Comparison of ENCODE assay signal across 8 cellular contexts in genomic region chr10:72702868-72703581, GRCh38. TPM values are rescaled to one million over a fixed set of nuclear protein-coding genes. Genes with fewer than 3 reads are reported as not detected.
A peak's percentile ranks its signal among the peaks of the same experiment; 100 is the strongest.
DNase-seq lines count a peak whose midpoint lies in the region; ATAC-seq lines count a peak whose summit lies in the region.

No MANE protein-coding gene starts in this region.

- H3K27me3 Mint-ChIP-seq in activated naive CD4-positive, alpha-beta T cell treated with anti-CD3 and anti-CD28 coated beads for 36 hours (ENCODE audit: low read depth): no peaks in the 10 kb centered on the region

- no peaks in the 10 kb centered on the region for H3K9me3 Mint-ChIP-seq in activated naive CD4-positive, alpha-beta T cell treated with anti-CD3 and anti-CD28 coated beads for 36 hours

- no peak overlapping the region for H3K4me3 Mint-ChIP-seq in activated naive CD4-positive, alpha-beta T cell treated with anti-CD3 and anti-CD28 coated beads for 36 hours

- peaks cover 10% of the 10 kb centered on the region for H3K4me1 Mint-ChIP-seq in activated naive CD4-positive, alpha-beta T cell treated with anti-CD3 and anti-CD28 coated beads for 36 hours (ENCODE audit: low read depth)

- peak; percentile 16 for DNase-seq in activated naive CD4-positive, alpha-beta T cell treated with anti-CD3 and anti-CD28 coated beads for 36 hours
- no peak for DNase-seq in activated naive CD4-positive, alpha-beta T cell (lab: John Stamatoyannopoulos, UW)
- DNase-seq in dermis blood vessel endothelial cell: peak; percentile 39
- peak; percentile 75 for DNase-seq in stromal cell of bone marrow (ENCODE audit: low read depth)
- DNase-seq in GF-D8 (lab: John Stamatoyannopoulos, UW): no peak
- no peak for DNase-seq in stimulated activated CD8-positive, alpha-beta memory T cell treated with anti-CD3 and anti-CD28 coated beads, Interleukin-4, amount 100 ng/mL, for 48 hours

- intact Hi-C loops in activated naive CD4-positive, alpha-beta T cell treated with anti-CD3 and anti-CD28 coated beads for 36 hours (cut with micrococcal nuclease): no loop called here

- ATAC-seq in HG03196 (IDR thresholded peaks at IDR 0.05; ENCODE audit: unreplicated experiment): peak; percentile 74
- ATAC-seq in HG02885 (IDR thresholded peaks at IDR 0.05; ENCODE audit: poor library complexity, unreplicated experiment): no peak

- no peak overlapping the region for H3K27ac Mint-ChIP-seq in activated naive CD4-positive, alpha-beta T cell treated with anti-CD3 and anti-CD28 coated beads for 36 hours

- no peaks in the 10 kb centered on the region for H3K36me3 Mint-ChIP-seq in activated naive CD4-positive, alpha-beta T cell treated with anti-CD3 and anti-CD28 coated beads for 36 hours (ENCODE audit: low read depth)

- CTCF ChIA-PET in activated naive CD4-positive, alpha-beta T cell treated with anti-CD3 and anti-CD28 coated beads for 36 hours (lab: Charles Lee): interaction anchor here (1.0 kb wide), 1 partner anchor 9 kb away, joined by 4 read pairs; no protein-coding TSS in a partner anchor

RNA-seq across cellular contexts. Expression of gene MCU, which starts 11.1 kb away (rescaled TPM):
- total RNA-seq in activated naive CD4-positive, alpha-beta T cell treated with anti-CD3 and anti-CD28 coated beads for 36 hours: 10 to 100 TPM; 23.6 to 25.6 TPM
- total RNA-seq in dermis blood vessel endothelial cell: 44.0 and 49.7 TPM in 2 replicates

Comparison
In these comparisons a context has a peak if more than half of its experiments do, and no peak if none do; other contexts are left out.
1. DNase-seq: peak in activated naive CD4-positive, alpha-beta T cell treated with anti-CD3 and anti-CD28 coated beads for 36 hours (single experiment), dermis blood vessel endothelial cell (single experiment) and stromal cell of bone marrow (single experiment); none in activated naive CD4-positive, alpha-beta T cell (0 of 4), GF-D8 (single experiment) and stimulated activated CD8-positive, alpha-beta memory T cell treated with anti-CD3 and anti-CD28 coated beads, Interleukin-4, amount 100 ng/mL, for 48 hours (single experiment).